ENCODE assay signal across 10 cellular contexts in the genomic region with DNA sequence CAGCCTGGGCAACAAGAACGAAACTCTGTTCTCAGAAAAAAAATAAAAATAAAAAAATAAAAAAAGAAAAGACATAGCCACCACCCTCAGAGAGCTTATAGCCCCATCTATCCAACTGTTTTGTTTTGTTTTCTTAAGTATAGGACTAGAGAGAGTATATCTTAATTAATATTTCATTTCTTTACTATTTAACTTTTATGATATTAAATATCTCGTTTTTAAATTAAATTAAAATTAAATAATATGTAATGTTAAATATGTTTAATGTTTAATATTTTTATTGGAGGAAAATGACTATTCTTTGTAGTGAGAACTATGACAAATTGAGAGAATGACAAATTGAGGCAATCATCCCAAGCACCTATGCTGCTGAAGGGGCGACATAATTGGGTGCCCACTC. TPM values are rescaled to one million over a fixed set of nuclear protein-coding genes. Genes with fewer than 3 reads are reported as not detected.
"Had no signal": no experiment of that assay in that cellular context is flagged by ENCODE, and none has a peak within 500 bp of the region (broad histone marks: within the 10 kb centered on the region; RNA-seq: fewer than 3 reads in every experiment).

No MANE protein-coding gene starts in this region.

- FAIRE-seq: H1, H54, HTR-8/SVneo had no signal

- ATAC-seq: GM23338, K562 had no signal

- DNase-seq: H9, HCEC 1CT, IMR-90, KG1 had no signal

RNA-seq across cellular contexts. Expression of gene RNU11, which starts 55.2 kb away (rescaled TPM):
- total RNA-seq: GM23338, H1, H9, HT-29, IMR-90, K562 had no signal
